Comparison of ENCODE assay signal across 15 cellular contexts in genomic region chr5:67038817-67039603, GRCh38.
DNase-seq lines count a peak whose midpoint lies in the region; TF ChIP-seq lines count a peak whose summit lies in the region.
"Had no signal": no experiment of that assay in that cellular context is flagged by ENCODE, and none has a peak within 500 bp of the region (broad histone marks: within the 10 kb centered on the region; RNA-seq: fewer than 3 reads in every experiment).

No MANE protein-coding gene starts in this region.

- peaks cover 25% of the 10 kb centered on the region; the same call in 1 of the 2 replicates for H3K79me2 ChIP-seq in GM23248 (ENCODE audit: insufficient read depth)
- no peaks in the 10 kb centered on the region for H3K79me2 ChIP-seq in trophoblast cell (ENCODE audit: control insufficient read depth, insufficient read depth, low read length, poor library complexity)

- H4K91ac ChIP-seq in trophoblast cell (ENCODE audit: low read depth, low read length): no peak overlapping the region

- peaks cover 3% of the 10 kb centered on the region; the same call in 1 of the 2 replicates for H3K9me2 ChIP-seq in GM23248 (ENCODE audit: insufficient read depth)

- no peaks in the 10 kb centered on the region for H3K27me3 ChIP-seq in GM23248 (replicated peaks; ENCODE audit: insufficient read depth)
- no peaks in the 10 kb centered on the region for H3K27me3 ChIP-seq in trophoblast cell (ENCODE audit: insufficient read depth, low read length)
- H3K27me3 ChIP-seq: SJCRH30 had no signal

- no peak for TF ChIP-seq CTCF in foreskin fibroblast (IDR thresholded peaks at IDR 0.05; ENCODE audit: low read depth, low read length)

- H3K18ac ChIP-seq in trophoblast cell (ENCODE audit: low read length): no peak overlapping the region

- no peaks in the 10 kb centered on the region for H3K36me3 ChIP-seq in GM23248 (ENCODE audit: low read depth)
- H3K36me3 ChIP-seq in trophoblast cell (ENCODE audit: control insufficient read depth in 1 of 2, insufficient read depth in 2 of 2, low read length in 2 of 2): peaks cover 0 to 4% of the 10 kb centered on the region in 2 experiments
- H3K36me3 ChIP-seq: lower lobe of right lung, SJCRH30 had no signal

- WGBS in GM23248 (ENCODE audit: low coverage in 1 of 2, low lambda C conversion rate in 2 of 2, missing lambda C conversion rate in 2 of 2), 2 experiments: 51 to 58% methylated on average over 4 of the region's 4 CpGs
- WGBS in trophoblast cell (ENCODE audit: extremely low coverage, insufficient coverage, insufficient read length): no CpG with 5 or more reads among the region's 4 CpGs

- H2BK5ac ChIP-seq in trophoblast cell (ENCODE audit: low read depth, low read length, poor library complexity): no peak overlapping the region

- no peak overlapping the region for H2AK5ac ChIP-seq in trophoblast cell (ENCODE audit: low read length)

- H3K14ac ChIP-seq in trophoblast cell (ENCODE audit: low read length): no peak overlapping the region

- H3K9me3 ChIP-seq in GM23248 (ENCODE audit: low read depth) (no peaks in the 10 kb centered on the region), trophoblast cell (ENCODE audit: insufficient read depth, low read depth, low read length) (no peaks in the 10 kb centered on the region)
- H3K9me3 ChIP-seq: lower lobe of right lung, SJCRH30 had no signal

- H3K4me1 ChIP-seq in GM23248 (ENCODE audit: insufficient read depth): peaks cover 11% of the 10 kb centered on the region
- H3K4me1 ChIP-seq in trophoblast cell (ENCODE audit: control insufficient read depth in 1 of 2, insufficient read depth in 2 of 2, low read length in 2 of 2): no peaks in the 10 kb centered on the region
- H3K4me1 ChIP-seq: SJCRH30 had no signal

- no peaks in the 10 kb centered on the region for H3F3A ChIP-seq in GM23248 (ENCODE audit: insufficient read depth)

- H3K9ac ChIP-seq in GM23248 (no peak overlapping the region), trophoblast cell (ENCODE audit: low read length) (no peak overlapping the region)

- H2BK12ac ChIP-seq in trophoblast cell (ENCODE audit: low read length): no peak overlapping the region

- in situ Hi-C loops in GM23248 (cut with MboI): no loop called here

- no peak overlapping the region for H3K27ac ChIP-seq in GM23248
- H3K27ac ChIP-seq in trophoblast cell (ENCODE audit: low read depth, low read length): no peak overlapping the region
- H3K27ac ChIP-seq: lower lobe of right lung, SJCRH30 had no signal

- H2BK120ac ChIP-seq in trophoblast cell (ENCODE audit: insufficient read depth, low read length, poor library complexity): no peak overlapping the region

- H2AFZ ChIP-seq in GM23248: no peak overlapping the region
- H2AFZ ChIP-seq in trophoblast cell (ENCODE audit: insufficient read depth, low read length, poor library complexity): no peak overlapping the region

- no peaks in the 10 kb centered on the region for H3K79me1 ChIP-seq in trophoblast cell (ENCODE audit: low read length)

- no peak overlapping the region for H3K23ac ChIP-seq in trophoblast cell (ENCODE audit: low read length)

- no peak overlapping the region for H3K4ac ChIP-seq in trophoblast cell (ENCODE audit: low read depth, low read length)

- no peak overlapping the region for H4K8ac ChIP-seq in trophoblast cell (ENCODE audit: low read depth, low read length)

- peak overlapping the region; percentile 13 for H3K4me2 ChIP-seq in GM23248 (ENCODE audit: unreplicated experiment)
- no peak overlapping the region for H3K4me2 ChIP-seq in trophoblast cell (ENCODE audit: low read length)

- H3K4me3 ChIP-seq in GM23248: 0 out of 2 replicates have a peak overlapping the region, but pooled peaks have one; percentile 3
- H3K4me3 ChIP-seq in foreskin fibroblast (ENCODE audit: low read depth in 1 of 2, low read length in 2 of 2): no peak overlapping the region
- no peak overlapping the region for H3K4me3 ChIP-seq in trophoblast cell (ENCODE audit: low read depth, low read length)
- H3K4me3 ChIP-seq: lower lobe of right lung, SJCRH30 had no signal

- H4K12ac ChIP-seq in trophoblast cell (ENCODE audit: low read depth, low read length): no peak overlapping the region

- DNase-seq in GM23248: peak; percentile 71
- peak; percentile 38 for DNase-seq in SW480 (ENCODE audit: low spot score)
- DNase-seq in foreskin fibroblast: peak; percentile 77 to 86
- DNase-seq in trophoblast cell: peak; percentile 41 to 68
- no peak for DNase-seq in globus pallidus (ENCODE audit: low spot score)
- no peak for DNase-seq in stimulated activated CD8-positive, alpha-beta memory T cell treated with anti-CD3 and anti-CD28 coated beads, Interleukin-4, amount 100 ng/mL, for 48 hours
- no peak for DNase-seq in activated CD8-positive, alpha-beta memory T cell treated with anti-CD3 and anti-CD28 coated beads, Interleukin-2, amount 50 U/mL, for 4 hours
- DNase-seq in NCI-H526 (lab: John Stamatoyannopoulos, UW): no peak
- DNase-seq: activated CD4-positive, CD25-positive, alpha-beta regulatory T cell treated with anti-CD3 and anti-CD28 coated beads, Interleukin-2, amount 50 U/mL, for 72 hours; activated naive CD8-positive, alpha-beta T cell treated with anti-CD3 and anti-CD28 coated beads, Interleukin-2, amount 10 ng/mL, durations not matched to agents 7 days and 5 days; Calu3; erythroblast; lower lobe of right lung; NCI-H2171; SJCRH30 had no signal

- no peaks in the 10 kb centered on the region for H4K20me1 ChIP-seq in GM23248 (ENCODE audit: insufficient read depth)

Comparison
In these comparisons a context has a peak if more than half of its experiments do, and no peak if none do; other contexts are left out.
1. DNase-seq: peak in GM23248 (single experiment), SW480 (single experiment), foreskin fibroblast (2 of 2) and trophoblast cell (2 of 2); none in globus pallidus (single experiment), stimulated activated CD8-positive, alpha-beta memory T cell treated with anti-CD3 and anti-CD28 coated beads, Interleukin-4, amount 100 ng/mL, for 48 hours (single experiment), activated CD8-positive, alpha-beta memory T cell treated with anti-CD3 and anti-CD28 coated beads, Interleukin-2, amount 50 U/mL, for 4 hours (single experiment) and NCI-H526 (0 of 2).